Comparison of ENCODE assay signal across 2 cellular contexts in genomic region chrX:2469852-2470251, GRCh38.
TF ChIP-seq lines count a peak whose summit lies in the region.

No MANE protein-coding gene starts in this region.

TF ChIP-seq in HEK293, 187 proteins besides CTCF, POLR2A, EP300 and RAD21:
- TF ChIP-seq ZNF580 (tag by site-specific recombination; IDR thresholded peaks at IDR 0.05) (peak; percentile 59; the same call in 1 of the 2 replicates), ZNF146 (tag by site-specific recombination; IDR thresholded peaks at IDR 0.05) (peak; percentile 99), ZNF280D (tag by site-specific recombination; IDR thresholded peaks at IDR 0.05) (peak; percentile 90)

TF ChIP-seq in K562, 482 proteins besides CTCF, POLR2A, EP300 and RAD21:
- TF ChIP-seq BCOR (IDR thresholded peaks at IDR 0.05) (peak; percentile 59), RBM25 (IDR thresholded peaks at IDR 0.05; ENCODE audit: low read depth, low read length, severe bottlenecking) (peak; percentile 51), ZNF146 (CRISPR knock-in tag; IDR thresholded peaks at IDR 0.05; ENCODE audit: unreplicated experiment) (peak; percentile 97)
TF ChIP-seq in K562: peak in this region for 3; not testable (repeated sequence) for 479.
